In the genomic region with DNA sequence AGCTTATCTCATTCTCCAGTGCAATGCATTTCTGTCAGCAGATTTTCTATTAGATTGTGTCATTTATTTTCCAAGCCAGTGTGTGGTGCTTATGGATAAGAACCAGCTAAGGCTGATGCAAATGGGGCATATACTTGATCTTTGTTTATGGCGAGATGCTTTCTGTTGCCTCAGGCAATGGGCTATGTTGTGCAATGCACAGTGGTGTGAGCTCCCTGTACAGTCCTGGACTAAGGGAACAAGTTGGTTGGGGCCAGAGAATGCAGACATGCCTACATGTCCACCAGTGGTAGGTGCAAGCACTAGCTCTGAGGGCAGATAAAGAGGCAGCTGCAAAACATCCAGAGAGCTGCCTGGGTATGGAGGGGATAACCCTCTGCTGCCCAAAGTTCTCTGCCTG, we compare ENCODE assay signal across 17 cellular contexts. TPM values are rescaled to one million over a fixed set of nuclear protein-coding genes. Genes with fewer than 3 reads are reported as not detected.
"Had no signal": no experiment of that assay in that cellular context is flagged by ENCODE, and none has a peak within 500 bp of the region (broad histone marks: within the 10 kb centered on the region; RNA-seq: fewer than 3 reads in every experiment).

No MANE protein-coding gene starts in this region.

RNA-seq across cellular contexts. Expression of gene CST1, which starts 16.3 kb away (rescaled TPM):
- total RNA-seq: naive thymus-derived CD8-positive, alpha-beta T cell; natural killer cell treated with Interleukin-12 subunit alpha and Interleukin-12 subunit beta and Interleukin-15 and Interleukin-18, amount 100 ng/mL, for 72 hours; neural crest cell; omental fat pad; osteocyte; pancreas; posterior vena cava; right atrium auricular region; spleen; transverse colon; ureter; uterus had no signal
- polyA plus RNA-seq: naive thymus-derived CD8-positive, alpha-beta T cell; spleen had no signal

RNA-seq across cellular contexts. Expression of gene CST4, which starts 45.6 kb away (rescaled TPM):
- total RNA-seq: naive thymus-derived CD8-positive, alpha-beta T cell; natural killer cell treated with Interleukin-12 subunit alpha and Interleukin-12 subunit beta and Interleukin-15 and Interleukin-18, amount 100 ng/mL, for 72 hours; neural crest cell; omental fat pad; osteocyte; pancreas; posterior vena cava; pulmonary artery endothelial cell; right atrium auricular region; sciatic nerve; smooth muscle cell; spleen; suprapubic skin; testis; transverse colon; ureter; uterus had no signal
- polyA plus RNA-seq: naive thymus-derived CD8-positive, alpha-beta T cell; pancreas; smooth muscle cell; spleen had no signal
